8 cellular contexts compared by ENCODE assay signal in genomic region chr14:100213587-100213955, GRCh38. TPM values are rescaled to one million over a fixed set of nuclear protein-coding genes. Genes with fewer than 3 reads are reported as not detected.
DNase-seq lines count a peak whose midpoint lies in the region; ATAC-seq, FAIRE-seq and TF ChIP-seq lines count a peak whose summit lies in the region.

No MANE protein-coding gene starts in this region.

- 57 to 59% methylated on average over 15 of the region's 15 CpGs for WGBS in pancreas, 2 donors

- intact Hi-C loops in pancreas (cut with DNase I), result no loop called here

- H2AFZ ChIP-seq in DND-41 (ENCODE audit: low read depth, low read length), result peak overlapping the region; percentile 98

- H3K9me3 ChIP-seq in DND-41 (ENCODE audit: insufficient read depth, low read length, severe bottlenecking) (no peaks in the 10 kb centered on the region), Peyer's patch (no peaks in the 10 kb centered on the region), pancreas (no peaks in the 10 kb centered on the region)

- H3K27me3 ChIP-seq in DND-41 (ENCODE audit: insufficient read depth, low read length, poor library complexity), result no peaks in the 10 kb centered on the region
- no peaks in the 10 kb centered on the region for H3K27me3 ChIP-seq in Peyer's patch
- no peaks in the 10 kb centered on the region for H3K27me3 ChIP-seq in pancreas

- H3K36me3 ChIP-seq in DND-41 (ENCODE audit: insufficient read depth, low read length) (no peaks in the 10 kb centered on the region), Peyer's patch (no peaks in the 10 kb centered on the region), pancreas (no peaks in the 10 kb centered on the region)

- no peak for ATAC-seq in DND-41 (ENCODE audit: insufficient read depth, low read depth)
- no peak for ATAC-seq in pancreas
- no peak for ATAC-seq in GM21576 (IDR thresholded peaks at IDR 0.05; ENCODE audit: unreplicated experiment)
- no peak for ATAC-seq in GM21423 (IDR thresholded peaks at IDR 0.05; ENCODE audit: unreplicated experiment)

- H3K27ac ChIP-seq in DND-41 (ENCODE audit: low read length) (peak overlapping the region; percentile 97), Peyer's patch (peak overlapping the region; percentile 95 to 100 (median 98)), pancreas (peak overlapping the region; percentile 91 to 97 (median 96))

- H4K20me1 ChIP-seq in DND-41 (ENCODE audit: insufficient read depth, low read length), result no peaks in the 10 kb centered on the region

- FAIRE-seq in pancreas (lab: Jason Lieb, UNC), result no peak

- H3K4me3 ChIP-seq in DND-41 (ENCODE audit: low read depth in 1 of 2, low read length in 2 of 2), result peak overlapping the region; percentile 60 to 78
- peak overlapping the region; percentile 70 to 93 (median 90) for H3K4me3 ChIP-seq in Peyer's patch
- peak overlapping the region; percentile 89 for H3K4me3 ChIP-seq in epithelial cell of proximal tubule (ENCODE audit: low read depth, low read length)
- peak overlapping the region; percentile 70 to 83 (median 78) for H3K4me3 ChIP-seq in pancreas

- H3K9ac ChIP-seq in DND-41 (ENCODE audit: low read depth, low read length), result peak overlapping the region; percentile 100

- peaks cover 43% of the 10 kb centered on the region for H3K79me2 ChIP-seq in DND-41 (ENCODE audit: insufficient read depth, low read length)

- TF ChIP-seq CTCF in DND-41 (IDR thresholded peaks at IDR 0.05; ENCODE audit: borderline replicate concordance, extremely low read depth, low read length, poor library complexity, severe bottlenecking) (no peak), Peyer's patch (IDR thresholded peaks at IDR 0.05) (no peak), epithelial cell of proximal tubule (conservative IDR thresholded peaks at IDR 0.05; ENCODE audit: low read depth, low read length) (no peak), pancreas (IDR thresholded peaks at IDR 0.05) (no peak)

- H3K4me1 ChIP-seq in DND-41 (ENCODE audit: insufficient read depth, low read length) (peaks cover 23% of the 10 kb centered on the region), Peyer's patch (peaks cover 0 to 6% (median 4%) of the 10 kb centered on the region in 4 donors), pancreas (peaks cover 0 to 7% (median 3%) of the 10 kb centered on the region in 3 donors)

- H3K4me2 ChIP-seq in DND-41 (ENCODE audit: insufficient read depth, low read length), result peak overlapping the region; percentile 82

- DNase-seq in DND-41 (no peak), Peyer's patch (no peak), epithelial cell of proximal tubule (ENCODE audit: low read depth) (no peak), pancreas (no peak), NCI-H345 (lab: John Stamatoyannopoulos, UW) (no peak), NCI-H1092 (lab: John Stamatoyannopoulos, UW) (no peak)

- no peak for TF ChIP-seq POLR2A in Peyer's patch (IDR thresholded peaks at IDR 0.05)

RNA-seq across cellular contexts. Expression of gene YY1, which starts 25.4 kb away (rescaled TPM):
- total RNA-seq in Peyer's patch, result 10 to 100 TPM; 42.0 to 63.5 (median 50.9) TPM
- 41.9 and 45.2 TPM in 2 replicates for total RNA-seq in epithelial cell of proximal tubule
- total RNA-seq in pancreas, result 10 to 100 TPM; 18.6 to 38.7 (median 26.4) TPM
- 10 to 100 TPM; 10.5 to 17.8 TPM for polyA plus RNA-seq in pancreas

RNA-seq across cellular contexts. Expression of gene DEGS2, which starts 54.1 kb away (rescaled TPM):
- total RNA-seq in Peyer's patch (10 to 100 TPM; 13.2 to 96.5 (median 77.8) TPM), epithelial cell of proximal tubule (0.06 TPM in 1 of 2 replicates, not detected in the other), pancreas (1 to 10 TPM; 2.8 to 7.3 (median 5.3) TPM)
- 1 to 10 TPM; 1.9 to 3.9 TPM for polyA plus RNA-seq in pancreas
